In genomic region chr1:21324368-21325137, GRCh38 we compare ENCODE assay signal across 8 cellular contexts. TPM values are rescaled to one million over a fixed set of nuclear protein-coding genes. Genes with fewer than 3 reads are reported as not detected.
DNase-seq lines count a peak whose midpoint lies in the region; ATAC-seq and TF ChIP-seq lines count a peak whose summit lies in the region.

No MANE protein-coding gene starts in this region.

- TF ChIP-seq CTCF in AG04449 (IDR thresholded peaks at IDR 0.05; ENCODE audit: insufficient read depth, low read length, missing control alignments), result no peak
- no peak for TF ChIP-seq CTCF in HFF-Myc (IDR thresholded peaks at IDR 0.05; ENCODE audit: low read depth, low read length, missing control alignments)
- no peak for TF ChIP-seq CTCF in adrenal gland (IDR thresholded peaks at IDR 0.05)

- no peaks in the 10 kb centered on the region for H3K9me3 ChIP-seq in adrenal gland (replicated peaks in 1 of 3)

- no peaks in the 10 kb centered on the region for H3K27me3 ChIP-seq in adrenal gland

- intact Hi-C loops in adrenal gland (cut with DNase I), result no loop called here

- WGBS in adrenal gland, 4 donors, result 1 to 6% (median 4%) methylated on average over 11 to 14 of the region's 14 CpGs

- peaks cover 77 to 94% of the 10 kb centered on the region in 2 donors for H3K4me1 ChIP-seq in adrenal gland (replicated peaks in 1 of 2)

- H3K36me3 ChIP-seq in adrenal gland (replicated peaks in 1 of 2), result no peaks in the 10 kb centered on the region

- no peak for DNase-seq in AG04449 (ENCODE audit: low read depth, low spot score)
- DNase-seq in HFF-Myc (ENCODE audit: extremely low read depth, low read depth), result peak; percentile 80
- peak; percentile 84 for DNase-seq in SW480 (ENCODE audit: low spot score)
- DNase-seq in adrenal gland, result peak; percentile 90 to 98 (median 97)
- peak; percentile 59 for DNase-seq in iPS-NIHi7 (ENCODE audit: extremely low spot score)
- peak; percentile 33 to 66 for DNase-seq in stimulated activated CD4-positive, alpha-beta T cell treated with anti-CD3 and anti-CD28 coated beads, Interleukin-15, amount 100 ng/mL, for 1 hour (ENCODE audit: low read depth in 1 of 2, low spot score in 1 of 2)
- no peak for DNase-seq in NCI-H345 (lab: John Stamatoyannopoulos, UW)

- H3K27ac ChIP-seq in adrenal gland, result peak overlapping the region; percentile 92 to 98 (median 94)

- TF ChIP-seq POLR2A in adrenal gland (IDR thresholded peaks at IDR 0.05), result peak in 1 of 2 donors; percentile 76

- ATAC-seq in GM19455 (IDR thresholded peaks at IDR 0.05; ENCODE audit: unreplicated experiment), result no peak

- POLR2A ChIA-PET in AG04449 (lab: Yijun Ruan, JAX), result interaction anchor here (0.7 to 2.3 kb wide), 7 partner anchors 10 to 71 kb away, joined by 3 to 10 read pairs (median 4); no protein-coding TSS in a partner anchor

- CTCF ChIA-PET in AG04449 (lab: Yijun Ruan, JAX), result interaction anchor here (0.8 to 8.8 kb wide), 12 partner anchors 10 to 92 kb away, joined by 3 to 119 read pairs (median 6); no protein-coding TSS in a partner anchor

- peak overlapping the region; percentile 20 for H3K4me3 ChIP-seq in AG04449 (ENCODE audit: low read depth, low read length)
- H3K4me3 ChIP-seq in HFF-Myc (replicated peaks; ENCODE audit: low read depth, low read length), result peak overlapping the region; percentile 13
- H3K4me3 ChIP-seq in adrenal gland, result no peak overlapping the region

RNA-seq across cellular contexts. Expression of gene ECE1, which starts 34.3 kb away (rescaled TPM):
- 100 to 1,000 TPM; 173 to 588 (median 259) TPM for total RNA-seq in adrenal gland
- polyA plus RNA-seq in adrenal gland, result 100 to 1,000 TPM; 150 to 327 (median 176) TPM

Comparison
In these comparisons a context has a peak if more than half of its experiments do, and no peak if none do; other contexts are left out.
1. DNase-seq: peak in HFF-Myc (single experiment), SW480 (single experiment), adrenal gland (7 of 7), iPS-NIHi7 (single experiment) and stimulated activated CD4-positive, alpha-beta T cell treated with anti-CD3 and anti-CD28 coated beads, Interleukin-15, amount 100 ng/mL, for 1 hour (2 of 2); none in AG04449 (single experiment) and NCI-H345 (single experiment).
2. H3K4me3 ChIP-seq: peak in AG04449 (single experiment) and HFF-Myc (single experiment); none in adrenal gland (0 of 4).